In genomic region chr4:24984602-24985532, GRCh38 we compare ENCODE assay signal across 23 cellular contexts. TPM values are rescaled to one million over a fixed set of nuclear protein-coding genes. Genes with fewer than 3 reads are reported as not detected.
A peak's percentile ranks its signal among the peaks of the same experiment; 100 is the strongest.
DNase-seq lines count a peak whose midpoint lies in the region; ATAC-seq and TF ChIP-seq lines count a peak whose summit lies in the region.
"Had no signal": no experiment of that assay in that cellular context is flagged by ENCODE, and none has a peak within 500 bp of the region (broad histone marks: within the 10 kb centered on the region; RNA-seq: fewer than 3 reads in every experiment).

No MANE protein-coding gene starts in this region.

- H3K27me3 ChIP-seq in WERI-Rb-1 (ENCODE audit: insufficient read depth, low read depth, severe bottlenecking) (no peaks in the 10 kb centered on the region), foreskin keratinocyte (peaks cover 11% of the 10 kb centered on the region)
- H3K27me3 ChIP-seq in CD8-positive, alpha-beta T cell (ENCODE audit: insufficient read depth, low read length) = no peaks in the 10 kb centered on the region
- H3K27me3 ChIP-seq: ascending aorta, sigmoid colon, testis had no signal

- no peaks in the 10 kb centered on the region for H3K9me3 Mint-ChIP-seq in type B pancreatic cell
- H3K9me3 Mint-ChIP-seq in stimulated activated naive B cell treated with anti-CD40 and anti-IgM and Interleukin-4, amounts not matched to agents 10 μg/mL and 1 μg/mL and 100 μg/mL, for 72 hours = peaks cover 0 to 2% of the 10 kb centered on the region in 2 donors
- H3K9me3 Mint-ChIP-seq in CD8-positive, alpha-beta T cell = no peaks in the 10 kb centered on the region
- H3K9me3 Mint-ChIP-seq: activated naive CD4-positive, alpha-beta T cell treated with anti-CD3 and anti-CD28 coated beads, Interleukin-2, amount 50 U/mL, for 24 hours; activated T-cell treated with anti-CD3 and anti-CD28 coated beads, Interleukin-2, amount 50 U/mL, for 72 hours; effector memory CD8-positive, alpha-beta T cell had no signal

- ATAC-seq in left ventricle myocardium superior (peak; percentile 35), Right ventricle myocardium superior (ENCODE audit: poor library complexity) (no peak), foreskin keratinocyte (peak; percentile 35)
- ATAC-seq in stimulated activated naive B cell treated with anti-CD40 and anti-IgM and Interleukin-4, amounts not matched to agents 10 μg/mL and 1 μg/mL and 100 μg/mL, for 72 hours (replicated peaks) = no peak
- ATAC-seq in CD8-positive, alpha-beta T cell = no peak
- ATAC-seq: activated T-cell treated with anti-CD3 and anti-CD28 coated beads, Interleukin-2, amount 50 U/mL, for 72 hours; effector memory CD8-positive, alpha-beta T cell; GM12878; Panc1 had no signal

- DNase-seq in left ventricle myocardium superior (no peak), Right ventricle myocardium superior (no peak), WERI-Rb-1 (no peak), foreskin keratinocyte (no peak), type B pancreatic cell (ENCODE audit: extremely low spot score, unreplicated experiment) (no peak), foreskin melanocyte (no peak)
- no peak for DNase-seq in stimulated activated naive B cell treated with anti-CD40 and anti-IgM and Interleukin-4, amounts not matched to agents 10 μg/mL and 1 μg/mL and 100 μg/mL, for 72 hours
- no peak for DNase-seq in CD8-positive, alpha-beta T cell
- DNase-seq: activated T-cell treated with anti-CD3 and anti-CD28 coated beads, Interleukin-2, amount 50 U/mL, for 72 hours; effector memory CD8-positive, alpha-beta T cell; hippocampal formation; KBM-7; NCI-H774; sigmoid colon; T1000; testis had no signal

- TF ChIP-seq CTCF in WERI-Rb-1 (IDR thresholded peaks at IDR 0.05; ENCODE audit: low read depth, low read length) (peak; percentile 25; the same call in 1 of the 2 replicates), foreskin keratinocyte (conservative IDR thresholded peaks at IDR 0.05) (no peak), type B pancreatic cell (conservative IDR thresholded peaks at IDR 0.05) (peak; percentile 46)
- TF ChIP-seq CTCF in CD8-positive, alpha-beta T cell (IDR thresholded peaks at IDR 0.05) = no peak

- H3K9me3 ChIP-seq in WERI-Rb-1 (ENCODE audit: severe bottlenecking) = no peaks in the 10 kb centered on the region
- H3K9me3 ChIP-seq in CD8-positive, alpha-beta T cell (ENCODE audit: low read length) = no peaks in the 10 kb centered on the region
- H3K9me3 ChIP-seq: ascending aorta, sigmoid colon, testis had no signal

- no peak overlapping the region for H3K4me3 ChIP-seq in WERI-Rb-1 (ENCODE audit: low read depth, low read length)
- H3K4me3 ChIP-seq in CD8-positive, alpha-beta T cell (ENCODE audit: low read depth, low read length) = no peak overlapping the region
- H3K4me3 ChIP-seq: ascending aorta, GM12878, sigmoid colon, testis had no signal

- no peak overlapping the region for H3K27ac ChIP-seq in WERI-Rb-1
- no peak overlapping the region for H3K27ac ChIP-seq in foreskin keratinocyte
- no peak overlapping the region for H3K27ac ChIP-seq in CD8-positive, alpha-beta T cell (ENCODE audit: low read depth, low read length)
- H3K27ac ChIP-seq: ascending aorta, testis had no signal

- H3K4me3 Mint-ChIP-seq in type B pancreatic cell = no peak overlapping the region
- no peak overlapping the region for H3K4me3 Mint-ChIP-seq in stimulated activated naive B cell treated with anti-CD40 and anti-IgM and Interleukin-4, amounts not matched to agents 10 μg/mL and 1 μg/mL and 100 μg/mL, for 72 hours
- no peak overlapping the region for H3K4me3 Mint-ChIP-seq in CD8-positive, alpha-beta T cell
- H3K4me3 Mint-ChIP-seq: activated naive CD4-positive, alpha-beta T cell treated with anti-CD3 and anti-CD28 coated beads, Interleukin-2, amount 50 U/mL, for 24 hours; activated T-cell treated with anti-CD3 and anti-CD28 coated beads, Interleukin-2, amount 50 U/mL, for 72 hours; effector memory CD8-positive, alpha-beta T cell; memory B cell had no signal

- intact Hi-C loops in left ventricle myocardium superior (cut with micrococcal nuclease) (loop anchor here (10.0 kb wide), 1 partner anchor 400 kb away; the partner anchor contains the start of gene DHX15), Right ventricle myocardium superior (cut with DNase I) (no loop called here)
- intact Hi-C loops in CD8-positive, alpha-beta T cell (cut with DNase I, micrococcal nuclease) = loop anchor here in 1 of 2 experiments (10.0 kb wide), 1 partner anchor 780 kb away; no protein-coding TSS in a partner anchor

- H3K4me1 ChIP-seq in foreskin keratinocyte = no peaks in the 10 kb centered on the region
- peaks cover 2% of the 10 kb centered on the region for H3K4me1 ChIP-seq in CD8-positive, alpha-beta T cell (ENCODE audit: insufficient read depth, low read length)
- H3K4me1 ChIP-seq: testis had no signal

- POLR2A ChIA-PET in CD8-positive, alpha-beta T cell (lab: Charles Lee) = no interaction called here

- H3K4me1 Mint-ChIP-seq in type B pancreatic cell (ENCODE audit: unreplicated experiment) = peaks cover 4% of the 10 kb centered on the region
- H3K4me1 Mint-ChIP-seq in stimulated activated naive B cell treated with anti-CD40 and anti-IgM and Interleukin-4, amounts not matched to agents 10 μg/mL and 1 μg/mL and 100 μg/mL, for 72 hours = peaks cover 0 to 5% of the 10 kb centered on the region in 2 donors
- H3K4me1 Mint-ChIP-seq in CD8-positive, alpha-beta T cell (ENCODE audit: low read depth) = peaks cover 6% of the 10 kb centered on the region
- H3K4me1 Mint-ChIP-seq: memory B cell had no signal

- no peaks in the 10 kb centered on the region for H3K36me3 ChIP-seq in WERI-Rb-1
- no peaks in the 10 kb centered on the region for H3K36me3 ChIP-seq in CD8-positive, alpha-beta T cell (ENCODE audit: insufficient read depth, low read length)
- H3K36me3 ChIP-seq: ascending aorta, sigmoid colon had no signal

- H3K36me3 Mint-ChIP-seq in type B pancreatic cell = no peaks in the 10 kb centered on the region
- H3K36me3 Mint-ChIP-seq in stimulated activated naive B cell treated with anti-CD40 and anti-IgM and Interleukin-4, amounts not matched to agents 10 μg/mL and 1 μg/mL and 100 μg/mL, for 72 hours = no peaks in the 10 kb centered on the region
- no peaks in the 10 kb centered on the region for H3K36me3 Mint-ChIP-seq in CD8-positive, alpha-beta T cell
- H3K36me3 Mint-ChIP-seq: activated naive CD4-positive, alpha-beta T cell treated with anti-CD3 and anti-CD28 coated beads, Interleukin-2, amount 50 U/mL, for 24 hours; memory B cell had no signal

- no peak overlapping the region for H3K27ac Mint-ChIP-seq in type B pancreatic cell
- no peak overlapping the region for H3K27ac Mint-ChIP-seq in stimulated activated naive B cell treated with anti-CD40 and anti-IgM and Interleukin-4, amounts not matched to agents 10 μg/mL and 1 μg/mL and 100 μg/mL, for 72 hours
- no peak overlapping the region for H3K27ac Mint-ChIP-seq in CD8-positive, alpha-beta T cell
- H3K27ac Mint-ChIP-seq: activated naive CD4-positive, alpha-beta T cell treated with anti-CD3 and anti-CD28 coated beads, Interleukin-2, amount 50 U/mL, for 24 hours; activated T-cell treated with anti-CD3 and anti-CD28 coated beads, Interleukin-2, amount 50 U/mL, for 72 hours; effector memory CD8-positive, alpha-beta T cell; memory B cell had no signal

- CTCF ChIA-PET in CD8-positive, alpha-beta T cell (lab: Charles Lee) = no interaction called here

- peaks cover 9% of the 10 kb centered on the region for H3K27me3 Mint-ChIP-seq in type B pancreatic cell
- H3K27me3 Mint-ChIP-seq in stimulated activated naive B cell treated with anti-CD40 and anti-IgM and Interleukin-4, amounts not matched to agents 10 μg/mL and 1 μg/mL and 100 μg/mL, for 72 hours = peaks cover 5 to 6% of the 10 kb centered on the region in 2 donors
- H3K27me3 Mint-ChIP-seq in CD8-positive, alpha-beta T cell (ENCODE audit: low read depth) = peaks cover 16% of the 10 kb centered on the region

RNA-seq across cellular contexts. Expression of gene LGI2, which starts 45.9 kb away (rescaled TPM):
- total RNA-seq in left ventricle myocardium superior (2.0 TPM), Right ventricle myocardium superior (2.3 TPM), foreskin keratinocyte (not detected in 2 replicates), type B pancreatic cell (ENCODE audit: low replicate concordance) (1.1 and 5.4 TPM in 2 replicates)
- not detected in 2 replicates for polyA plus RNA-seq in foreskin keratinocyte
- not detected for total RNA-seq in CD8-positive, alpha-beta T cell
- total RNA-seq: activated CD8-positive, alpha-beta memory T cell treated with anti-CD3 and anti-CD28 coated beads for 36 hours; activated T-cell treated with anti-CD3 and anti-CD28 coated beads, Interleukin-2, amount 50 U/mL, for 72 hours; G401; GM12878 had no signal
- polyA plus RNA-seq: GM12878 had no signal

Comparison
In these comparisons a context has a peak if more than half of its experiments do, and no peak if none do; other contexts are left out.
1. ATAC-seq: peak in left ventricle myocardium superior (single experiment) and foreskin keratinocyte (single experiment); none in Right ventricle myocardium superior (single experiment), stimulated activated naive B cell treated with anti-CD40 and anti-IgM and Interleukin-4, amounts not matched to agents 10 μg/mL and 1 μg/mL and 100 μg/mL, for 72 hours (0 of 2) and CD8-positive, alpha-beta T cell (single experiment).
2. CTCF ChIP-seq: peak in WERI-Rb-1 (single experiment) and type B pancreatic cell (single experiment); none in foreskin keratinocyte (single experiment) and CD8-positive, alpha-beta T cell (single experiment).